25 cellular contexts compared by ENCODE assay signal in the genomic region with DNA sequence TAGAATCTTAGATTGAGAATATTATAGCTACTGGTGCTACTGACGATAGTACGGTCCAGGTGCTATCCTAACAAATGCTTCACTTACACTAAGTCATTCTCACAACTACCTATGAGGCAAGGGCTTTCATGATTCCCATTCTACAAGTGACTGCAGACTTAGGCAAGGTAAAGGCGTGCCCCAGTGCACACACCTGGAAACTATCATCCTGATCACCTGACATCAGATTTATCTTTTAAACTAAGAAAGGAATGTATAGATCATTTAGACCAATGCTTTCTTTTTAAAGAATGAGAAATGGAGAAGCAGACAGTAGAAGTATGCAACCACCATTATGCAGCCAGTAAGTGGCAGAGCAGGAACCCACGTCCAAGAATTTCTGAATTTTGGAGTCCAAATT.
"Had no signal": no experiment of that assay in that cellular context is flagged by ENCODE, and none has a peak within 500 bp of the region (broad histone marks: within the 10 kb centered on the region; RNA-seq: fewer than 3 reads in every experiment).

No MANE protein-coding gene starts in this region.

- H3K4me1 Mint-ChIP-seq: naive thymus-derived CD4-positive, alpha-beta T cell; stimulated activated effector memory CD8-positive, alpha-beta T cell treated with anti-CD3 and anti-CD28 coated beads, Interleukin-12 subunit alpha, Interleukin-12 subunit beta, amount 100 ng/mL, for 72 hours; stimulated activated naive CD8-positive, alpha-beta T cell treated with anti-CD3 and anti-CD28 coated beads, Interleukin-15, amount 100 ng/mL, for 72 hours had no signal

- DNase-seq: naive thymus-derived CD4-positive, alpha-beta T cell; nephron progenitor cell; pancreas; psoas muscle; right cardiac atrium; right lobe of liver; sigmoid colon; small intestine; stimulated activated CD4-positive, alpha-beta T cell treated with anti-CD3 and anti-CD28 coated beads, Interleukin-15, amount 100 ng/mL, for 24 hours; stimulated activated CD4-positive, alpha-beta T cell treated with anti-CD3 and anti-CD28 coated beads, Interleukin-2, amount 100 ng/mL, for 24 hours; stimulated activated CD4-positive, alpha-beta T cell treated with anti-CD3 and anti-CD28 coated beads, Interleukin-2, amount 100 ng/mL, for 48 hours; stimulated activated CD4-positive, alpha-beta T cell treated with anti-CD3 and anti-CD28 coated beads, Interleukin-4, amount 100 ng/mL, for 24 hours; stimulated activated naive CD4-positive, alpha-beta T cell; stimulated activated naive CD8-positive, alpha-beta T cell treated with anti-CD3 and anti-CD28 coated beads, Interleukin-15, amount 100 ng/mL, for 72 hours; stimulated activated naive CD8-positive, alpha-beta T cell treated with anti-CD3 and anti-CD28 coated beads, Interleukin-15, Interleukin-2, amounts not matched to agents 100 U/mL and 50 U/mL, for 24 hours; substantia nigra; testis; tibial artery; upper lobe of left lung had no signal

- H3K9me3 Mint-ChIP-seq: naive thymus-derived CD4-positive, alpha-beta T cell; natural killer cell treated with Interleukin-12 subunit alpha and Interleukin-12 subunit beta and Interleukin-15 and Interleukin-18, amount 100 ng/mL, for 72 hours; nephron progenitor cell; neural crest cell; stimulated activated effector memory CD8-positive, alpha-beta T cell treated with anti-CD3 and anti-CD28 coated beads, Interleukin-12 subunit alpha, Interleukin-12 subunit beta, amount 100 ng/mL, for 72 hours; stimulated activated naive CD8-positive, alpha-beta T cell treated with anti-CD3 and anti-CD28 coated beads, Interleukin-15, amount 100 ng/mL, for 72 hours had no signal

- H3K27ac Mint-ChIP-seq: natural killer cell treated with Interleukin-12 subunit alpha and Interleukin-12 subunit beta and Interleukin-15 and Interleukin-18, amount 100 ng/mL, for 72 hours; stimulated activated effector memory CD8-positive, alpha-beta T cell treated with anti-CD3 and anti-CD28 coated beads, Interleukin-12 subunit alpha, Interleukin-12 subunit beta, amount 100 ng/mL, for 72 hours; stimulated activated naive CD8-positive, alpha-beta T cell treated with anti-CD3 and anti-CD28 coated beads, Interleukin-15, amount 100 ng/mL, for 72 hours had no signal

- ATAC-seq: naive thymus-derived CD4-positive, alpha-beta T cell; natural killer cell treated with Interleukin-12 subunit alpha and Interleukin-12 subunit beta and Interleukin-15 and Interleukin-18, amount 100 ng/mL, for 72 hours; pancreas; psoas muscle; right cardiac atrium; right lobe of liver; stimulated activated effector memory CD8-positive, alpha-beta T cell treated with anti-CD3 and anti-CD28 coated beads, Interleukin-12 subunit alpha, Interleukin-12 subunit beta, amount 100 ng/mL, for 72 hours; stimulated activated naive CD8-positive, alpha-beta T cell treated with anti-CD3 and anti-CD28 coated beads, Interleukin-15, amount 100 ng/mL, for 72 hours; stimulated activated naive CD8-positive, alpha-beta T cell treated with anti-CD3 and anti-CD28 coated beads, Interleukin-15, Interleukin-2, amounts not matched to agents 100 U/mL and 50 U/mL, for 24 hours had no signal

- H3K4me3 ChIP-seq: pancreas, psoas muscle, right lobe of liver, sigmoid colon, suprapubic skin, testis, tibial artery, upper lobe of left lung, vagina had no signal

- H3K27ac ChIP-seq: neutrophil, pancreas, psoas muscle, right lobe of liver, sigmoid colon, suprapubic skin, testis, tibial artery, upper lobe of left lung, vagina had no signal

- H3K9me3 ChIP-seq: neutrophil, pancreas, psoas muscle, right lobe of liver, sigmoid colon, suprapubic skin, testis, tibial artery, upper lobe of left lung, vagina had no signal

- H3K36me3 Mint-ChIP-seq: natural killer cell treated with Interleukin-12 subunit alpha and Interleukin-12 subunit beta and Interleukin-15 and Interleukin-18, amount 100 ng/mL, for 72 hours; stimulated activated effector memory CD8-positive, alpha-beta T cell treated with anti-CD3 and anti-CD28 coated beads, Interleukin-12 subunit alpha, Interleukin-12 subunit beta, amount 100 ng/mL, for 72 hours had no signal

- H3K36me3 ChIP-seq: neutrophil, pancreas, right lobe of liver, sigmoid colon, suprapubic skin, tibial artery, upper lobe of left lung, vagina had no signal

- H3K27me3 Mint-ChIP-seq: natural killer cell treated with Interleukin-12 subunit alpha and Interleukin-12 subunit beta and Interleukin-15 and Interleukin-18, amount 100 ng/mL, for 72 hours; stimulated activated naive CD8-positive, alpha-beta T cell treated with anti-CD3 and anti-CD28 coated beads, Interleukin-15, amount 100 ng/mL, for 72 hours had no signal

- H3K4me3 Mint-ChIP-seq: naive thymus-derived CD4-positive, alpha-beta T cell; natural killer cell treated with Interleukin-12 subunit alpha and Interleukin-12 subunit beta and Interleukin-15 and Interleukin-18, amount 100 ng/mL, for 72 hours; nephron progenitor cell; neural crest cell; stimulated activated effector memory CD8-positive, alpha-beta T cell treated with anti-CD3 and anti-CD28 coated beads, Interleukin-12 subunit alpha, Interleukin-12 subunit beta, amount 100 ng/mL, for 72 hours; stimulated activated naive CD8-positive, alpha-beta T cell treated with anti-CD3 and anti-CD28 coated beads, Interleukin-15, amount 100 ng/mL, for 72 hours had no signal

- H3K4me1 ChIP-seq: pancreas, psoas muscle, sigmoid colon, suprapubic skin, testis, tibial artery, upper lobe of left lung, vagina had no signal

- H3K27me3 ChIP-seq: neutrophil, pancreas, right lobe of liver, sigmoid colon, suprapubic skin, testis, tibial artery, upper lobe of left lung, vagina had no signal
